ENCODE assay signal across 8 cellular contexts in genomic region chr17:10697092-10698081, GRCh38. TPM values are rescaled to one million over a fixed set of nuclear protein-coding genes. Genes with fewer than 3 reads are reported as not detected.
DNase-seq lines count a peak whose midpoint lies in the region; ATAC-seq lines count a peak whose summit lies in the region.

Gene ADPRM, plus strand, starts transcription at chr17:10697594. Its CDS starts 7,333 bp downstream, at chr17:10704927.
Gene SCO1, minus strand, starts transcription at chr17:10697533. Its CDS starts 26 bp downstream, at chr17:10697507.

- peaks cover 34% of the 10 kb centered on the region for H3K4me1 ChIP-seq in effector memory CD4-positive, alpha-beta T cell (ENCODE audit: control insufficient read depth, insufficient read depth, low read length, poor library complexity, severe bottlenecking)

- H3K36me3 ChIP-seq in effector memory CD4-positive, alpha-beta T cell (ENCODE audit: control insufficient read depth, insufficient read depth, low read length), result no peaks in the 10 kb centered on the region

- H3K9me3 ChIP-seq in effector memory CD4-positive, alpha-beta T cell (ENCODE audit: control insufficient read depth, low read length), result no peaks in the 10 kb centered on the region

- ATAC-seq in GM19463 (IDR thresholded peaks at IDR 0.05; ENCODE audit: unreplicated experiment), result peak; percentile 95

- peak; percentile 88 for DNase-seq in COLO668 (lab: John Stamatoyannopoulos, UW; ENCODE audit: unreplicated experiment)
- DNase-seq in HPDE6-E6E7 (ENCODE audit: extremely low spot score), result peak; percentile 79
- peak; percentile 34 for DNase-seq in NK-92 (lab: John Stamatoyannopoulos, UW; ENCODE audit: unreplicated experiment)
- peak; percentile 94 for DNase-seq in activated CD8-positive, alpha-beta memory T cell treated with anti-CD3 and anti-CD28 coated beads for 24 hours
- peak; percentile 77 to 88 (median 83) for DNase-seq in effector memory CD4-positive, alpha-beta T cell
- peak; percentile 94 to 95 for DNase-seq in lung microvascular endothelial cell (ENCODE audit: low read depth in 2 of 2)
- DNase-seq in stimulated activated CD4-positive, alpha-beta T cell treated with anti-CD3 and anti-CD28 coated beads, TNF-alpha, amount 100 ng/mL, for 48 hours (ENCODE audit: low read depth in 3 of 3), result peak; percentile 78 to 83 (median 81)

- peak within 1 kb of the TSS; percentile 91 for H3K27ac ChIP-seq in effector memory CD4-positive, alpha-beta T cell (ENCODE audit: insufficient read depth, low read length, poor library complexity, severe bottlenecking)

- H3K4me3 ChIP-seq in effector memory CD4-positive, alpha-beta T cell (ENCODE audit: insufficient read depth, low read depth, low read length, poor library complexity, severe bottlenecking), result peak within 1 kb of the TSS; percentile 83

- H3K27me3 ChIP-seq in effector memory CD4-positive, alpha-beta T cell (replicated peaks; ENCODE audit: control insufficient read depth, insufficient read depth, low read length, poor library complexity, severe bottlenecking), result no peaks in the 10 kb centered on the region

RNA-seq across cellular contexts. Expression of gene ADPRM, which starts in this region (rescaled TPM):
- 10.0 and 10.7 TPM in 2 replicates for total RNA-seq in lung microvascular endothelial cell

RNA-seq across cellular contexts. Expression of gene SCO1, which starts in this region (rescaled TPM):
- total RNA-seq in lung microvascular endothelial cell, result 36.4 and 50.0 TPM in 2 replicates

Comparison
In these comparisons a context has a peak if more than half of its experiments do, and no peak if none do; other contexts are left out.
1. Peak in every context shown above with its lines: DNase-seq, ATAC-seq, H3K4me3 ChIP-seq and H3K27ac ChIP-seq.
2. DNase-seq: peak in every context shown above with its lines; median percentile 94 in lung microvascular endothelial cell; 94 in activated CD8-positive, alpha-beta memory T cell treated with anti-CD3 and anti-CD28 coated beads for 24 hours; 88 in COLO668; 83 in effector memory CD4-positive, alpha-beta T cell; 81 in stimulated activated CD4-positive, alpha-beta T cell treated with anti-CD3 and anti-CD28 coated beads, TNF-alpha, amount 100 ng/mL, for 48 hours; 79 in HPDE6-E6E7; 34 in NK-92.